In genomic region chr20:8875586-8875985, GRCh38 we compare ENCODE assay signal across 17 cellular contexts.
"Had no signal": no experiment of that assay in that cellular context is flagged by ENCODE, and none has a peak within 500 bp of the region (broad histone marks: within the 10 kb centered on the region; RNA-seq: fewer than 3 reads in every experiment).

No MANE protein-coding gene starts in this region.

- H3K4me3 Mint-ChIP-seq: activated T-cell treated with anti-CD3 and anti-CD28 coated beads, Interleukin-2, amount 50 U/mL, for 72 hours; effector memory CD8-positive, alpha-beta T cell; naive thymus-derived CD8-positive, alpha-beta T cell had no signal

- H3K27ac Mint-ChIP-seq: activated T-cell treated with anti-CD3 and anti-CD28 coated beads, Interleukin-2, amount 50 U/mL, for 72 hours; effector memory CD8-positive, alpha-beta T cell; naive thymus-derived CD8-positive, alpha-beta T cell had no signal

- H3K27me3 Mint-ChIP-seq: effector memory CD8-positive, alpha-beta T cell; naive thymus-derived CD8-positive, alpha-beta T cell had no signal

- H3K9ac ChIP-seq: parathyroid adenoma had no signal

- H3K4me3 ChIP-seq: sigmoid colon, spleen, thyroid gland had no signal

- H3K4me1 ChIP-seq: spleen, thyroid gland had no signal

- DNase-seq: activated CD4-positive, alpha-beta T cell treated with anti-CD3 and anti-CD28 coated beads, Interleukin-2, amount 50 U/mL, for 1 hour; activated CD4-positive, CD25-positive, alpha-beta regulatory T cell treated with anti-CD3 and anti-CD28 coated beads, Interleukin-2, amount 50 U/mL, for 72 hours; activated CD8-positive, alpha-beta memory T cell treated with anti-CD3 and anti-CD28 coated beads, Interleukin-2, amount 50 U/mL, for 4 hours; activated effector memory CD4-positive, alpha-beta T cell treated with anti-CD3 and anti-CD28 coated beads, Interleukin-2, amount 50 U/mL, for 16 hours; activated naive CD4-positive, alpha-beta T cell treated with anti-CD3 and anti-CD28 coated beads, Interleukin-2, amount 50 U/mL, for 16 hours; activated T-cell treated with anti-CD3 and anti-CD28 coated beads, Interleukin-2, amount 50 U/mL, for 72 hours; cerebellar nuclear complex; effector memory CD8-positive, alpha-beta T cell; left cardiac atrium; naive thymus-derived CD8-positive, alpha-beta T cell; sigmoid colon; spleen; stimulated activated CD8-positive, alpha-beta memory T cell treated with anti-CD3 and anti-CD28 coated beads, Interleukin-4, amount 100 ng/mL, for 48 hours; stimulated activated naive CD4-positive, alpha-beta T cell treated with Interleukin-2 at 50 U/mL for 16 hours; T-helper 2 cell; thyroid gland had no signal

- H3K9me3 ChIP-seq: sigmoid colon, spleen, thyroid gland had no signal

- H3K36me3 ChIP-seq: sigmoid colon, spleen, thyroid gland had no signal

- H3K4me1 Mint-ChIP-seq: naive thymus-derived CD8-positive, alpha-beta T cell had no signal

- H3K27me3 ChIP-seq: sigmoid colon, spleen, thyroid gland had no signal

- H3K36me3 Mint-ChIP-seq: naive thymus-derived CD8-positive, alpha-beta T cell had no signal

- H3K9me3 Mint-ChIP-seq: effector memory CD8-positive, alpha-beta T cell; naive thymus-derived CD8-positive, alpha-beta T cell had no signal
